Comparison of ENCODE assay signal across 35 cellular contexts in genomic region chr3:65492249-65492648, GRCh38.
A peak's percentile ranks its signal among the peaks of the same experiment; 100 is the strongest.
DNase-seq lines count a peak whose midpoint lies in the region; ATAC-seq, FAIRE-seq and TF ChIP-seq lines count a peak whose summit lies in the region.
"Had no signal": no experiment of that assay in that cellular context is flagged by ENCODE, and none has a peak within 500 bp of the region (broad histone marks: within the 10 kb centered on the region; RNA-seq: fewer than 3 reads in every experiment).

No MANE protein-coding gene starts in this region.

- no peak overlapping the region for H3K18ac ChIP-seq in mesendoderm (ENCODE audit: low read length)

- intact Hi-C loops in HepG2 (cut with micrococcal nuclease; ENCODE audit: unreplicated experiment) (no loop called here), right lobe of liver (cut with DNase I) (no loop called here), Calu3 (cut with micrococcal nuclease; ENCODE audit: unreplicated experiment) (no loop called here), K562 (cut with micrococcal nuclease) (no loop called here)

- H3K4me1 Mint-ChIP-seq in Calu3 (ENCODE audit: low read depth, unreplicated experiment), result no peaks in the 10 kb centered on the region
- H3K4me1 Mint-ChIP-seq: B cell; CD14-positive monocyte; CD4-positive, alpha-beta memory T cell; CD4-positive, CD25-positive, alpha-beta regulatory T cell; CD8-positive, alpha-beta memory T cell had no signal

- no peak for ATAC-seq in SK-N-SH treated with all-trans-retinoic acid at 6 μM for 48 hours
- ATAC-seq in HepG2, result no peak
- no peak for ATAC-seq in right lobe of liver
- no peak for ATAC-seq in K562
- ATAC-seq: A549; CD8-positive, alpha-beta T cell had no signal

- H4K5ac ChIP-seq in mesendoderm (ENCODE audit: low read length), result no peak overlapping the region

- no peaks in the 10 kb centered on the region for H3K9me3 Mint-ChIP-seq in Calu3 (ENCODE audit: low read depth, unreplicated experiment)

- FAIRE-seq in HepG2 (lab: Jason Lieb, UNC) (no peak), K562 (lab: Jason Lieb, UNC) (no peak)
- FAIRE-seq: A204.1, A549, D721Med had no signal

- H4K8ac ChIP-seq in mesendoderm (ENCODE audit: low read depth, low read length), result no peak overlapping the region

- H4K20me1 ChIP-seq in SK-N-SH (ENCODE audit: insufficient read depth) (no peaks in the 10 kb centered on the region), HepG2 (ENCODE audit: insufficient read depth, low read length) (no peaks in the 10 kb centered on the region; the same call in 1 of the 2 replicates), K562 (replicated peaks; ENCODE audit: control insufficient read depth, insufficient read depth, low read length) (no peaks in the 10 kb centered on the region)
- H4K20me1 ChIP-seq: BLaER1; BLaER1 treated with 17β-estradiol and CSF1 and Interleukin-3, amounts not matched to agents 10 nM and 100 nM had no signal

- H3K4me2 ChIP-seq in SK-N-SH (no peak overlapping the region), HepG2 (ENCODE audit: low read depth, low read length) (no peak overlapping the region), K562 (ENCODE audit: insufficient read depth, low read length) (no peak overlapping the region), mesendoderm (ENCODE audit: low read length) (no peak overlapping the region)
- H3K4me2 ChIP-seq: A549; BLaER1; BLaER1 treated with 17β-estradiol and CSF1 and Interleukin-3, amounts not matched to agents 10 nM and 100 nM had no signal

- H3K4ac ChIP-seq in mesendoderm (ENCODE audit: low read depth, low read length), result no peak overlapping the region

- H3K56ac ChIP-seq in mesendoderm (ENCODE audit: low read length), result no peak overlapping the region

- H3K9ac ChIP-seq in SK-N-SH, result no peak overlapping the region
- no peak overlapping the region for H3K9ac ChIP-seq in HepG2 (ENCODE audit: insufficient read depth, low read depth, low read length)
- H3K9ac ChIP-seq in K562 (ENCODE audit: insufficient read depth in 1 of 2, low read depth in 2 of 2, low read length in 2 of 2), result no peak overlapping the region
- H3K9ac ChIP-seq in mesendoderm (ENCODE audit: low read length), result no peak overlapping the region
- H3K9ac ChIP-seq: BLaER1; BLaER1 treated with 17β-estradiol and CSF1 and Interleukin-3, amounts not matched to agents 10 nM and 100 nM had no signal

- no peaks in the 10 kb centered on the region for H3K27me3 ChIP-seq in SK-N-SH (ENCODE audit: insufficient read depth)
- H3K27me3 ChIP-seq in HepG2 (ENCODE audit: control insufficient read depth in 1 of 2, insufficient read depth in 2 of 2, low read length in 2 of 2), result no peaks in the 10 kb centered on the region
- H3K27me3 ChIP-seq in right lobe of liver, result no peaks in the 10 kb centered on the region
- no peaks in the 10 kb centered on the region for H3K27me3 ChIP-seq in K562 (ENCODE audit: control insufficient read depth in 2 of 2, insufficient read depth in 2 of 2, low read length in 2 of 2)
- H3K27me3 ChIP-seq in mesendoderm (ENCODE audit: insufficient read depth, low read length, poor library complexity), result no peaks in the 10 kb centered on the region
- H3K27me3 ChIP-seq: BE2C; BLaER1; BLaER1 treated with 17β-estradiol and CSF1 and Interleukin-3, amounts not matched to agents 10 nM and 100 nM had no signal

- no peak overlapping the region for H3K4me3 Mint-ChIP-seq in Calu3 (ENCODE audit: low read depth, unreplicated experiment)
- H3K4me3 Mint-ChIP-seq: B cell; CD14-positive monocyte; CD4-positive, alpha-beta memory T cell; CD4-positive, alpha-beta T cell; CD4-positive, CD25-positive, alpha-beta regulatory T cell; CD8-positive, alpha-beta memory T cell; CD8-positive, alpha-beta T cell had no signal

- DNase-seq in SK-N-SH (no peak), HepG2 (ENCODE audit: low spot score) (no peak), right lobe of liver (no peak), Calu3 (no peak), K562 (ENCODE audit: extremely low read depth in 1 of 4, low spot score in 3 of 4) (no peak), DMS53 (lab: John Stamatoyannopoulos, UW) (no peak), mesendoderm (no peak)
- DNase-seq: 8988T; ACHN; AML-193; BE2C; C1 segment of cervical spinal cord; Caco-2; CD4-positive, alpha-beta memory T cell; CD4-positive, alpha-beta T cell; CD4-positive, CD25-positive, alpha-beta regulatory T cell; CD8-positive, alpha-beta memory T cell; CD8-positive, alpha-beta T cell; COR-L47; DMS 273 treated with DMSO at 0.1 percent for 48 hours; DMS153; DMS79; DMS79 treated with DMSO at 0.1 percent for 48 hours; DND-41; EL had no signal

- TF ChIP-seq POLR2A in HepG2 (IDR thresholded peaks at IDR 0.05; ENCODE audit: insufficient read depth in 1 of 2, low read depth in 2 of 2, low read length in 2 of 2), result no peak
- no peak for TF ChIP-seq POLR2A in right lobe of liver (IDR thresholded peaks at IDR 0.05)
- TF ChIP-seq POLR2A in K562 (conservative IDR thresholded peaks at IDR 0.05), result no peak

- no peaks in the 10 kb centered on the region for H3K9me1 ChIP-seq in K562 (ENCODE audit: control insufficient read depth, insufficient read depth, low read length)

- H3K36me3 ChIP-seq in SK-N-SH (replicated peaks in 1 of 2; ENCODE audit: control insufficient read depth in 1 of 2, insufficient read depth in 2 of 2, low read length in 1 of 2) (peaks cover 4 to 7% of the 10 kb centered on the region in 2 experiments), HepG2 (replicated peaks in 1 of 2; ENCODE audit: control insufficient read depth in 1 of 2, insufficient read depth in 2 of 2, low read length in 2 of 2) (no peaks in the 10 kb centered on the region), right lobe of liver (no peaks in the 10 kb centered on the region), K562 (ENCODE audit: control insufficient read depth, insufficient read depth, low read length) (peaks cover 27% of the 10 kb centered on the region; the same call in 1 of the 3 replicates), mesendoderm (ENCODE audit: control insufficient read depth, insufficient read depth, low read length) (no peaks in the 10 kb centered on the region)
- H3K36me3 ChIP-seq: BE2C had no signal

- BruUV-seq in HepG2 (replicated peaks; lab: Mats Ljungman, UMichigan), result TSS peak; percentile 25
- TSS peak; percentile 11 for BruUV-seq in Calu3 (replicated peaks; lab: Mats Ljungman, UMichigan)
- BruUV-seq in K562 (replicated peaks; lab: Mats Ljungman, UMichigan), result TSS peak; percentile 14

- no peak overlapping the region for H2BK120ac ChIP-seq in mesendoderm (ENCODE audit: low read depth, low read length)

- 92% methylated on average over 2 of the region's 2 CpGs for WGBS in SK-N-SH (ENCODE audit: low lambda C conversion rate)
- 94% methylated on average over 2 of the region's 2 CpGs for WGBS in HepG2 (ENCODE audit: low lambda C conversion rate)
- WGBS in right lobe of liver (ENCODE audit: insufficient coverage, low coverage, low lambda C conversion rate, missing lambda C conversion rate), result 85% methylated on average over 2 of the region's 2 CpGs
- 81% methylated on average over 2 of the region's 2 CpGs for WGBS in K562 (ENCODE audit: insufficient coverage, low coverage, missing lambda C conversion rate)
- no CpG with 5 or more reads among the region's 2 CpGs for WGBS in mesendoderm (ENCODE audit: extremely low coverage, insufficient coverage, low lambda C conversion rate)

- H3K27me3 Mint-ChIP-seq in Calu3 (ENCODE audit: unreplicated experiment), result no peaks in the 10 kb centered on the region
- H3K27me3 Mint-ChIP-seq: B cell; CD4-positive, alpha-beta memory T cell; CD4-positive, CD25-positive, alpha-beta regulatory T cell; CD8-positive, alpha-beta memory T cell had no signal

- H3F3A ChIP-seq in SK-N-SH (replicated peaks; ENCODE audit: insufficient read depth), result no peaks in the 10 kb centered on the region

- POLR2A ChIA-PET in SK-N-SH (lab: Yijun Ruan, JAX) (no interaction called here), HepG2 (lab: Yijun Ruan, JAX) (no interaction called here), K562 (lab: Yijun Ruan, JAX) (interaction anchor here (1.0 kb wide), 1 partner anchor 10 kb away, joined by 3 read pairs; no protein-coding TSS in a partner anchor)

- in situ Hi-C loops in HepG2 (cut with HindIII; ENCODE audit: extremely low pct_ligation_motif_present, low pct_unique_long_range_greater_than_20kb) (no loop called here), K562 (cut with MboI) (no loop called here)

- no peak overlapping the region for H2AK5ac ChIP-seq in mesendoderm (ENCODE audit: low read length)

- TF ChIP-seq EP300 in SK-N-SH (IDR thresholded peaks at IDR 0.05; ENCODE audit: borderline replicate concordance in 1 of 2, low read depth in 1 of 2, low read length in 1 of 2) (no peak), HepG2 (IDR thresholded peaks at IDR 0.05; ENCODE audit: low read depth in 2 of 2, low read length in 2 of 2) (no peak), HepG2 (CRISPR knock-in tag; IDR thresholded peaks at IDR 0.05; ENCODE audit: borderline replicate concordance) (no peak), K562 (IDR thresholded peaks at IDR 0.05; ENCODE audit: low read length) (no peak)

- no peak overlapping the region for H2BK5ac ChIP-seq in mesendoderm (ENCODE audit: low read length)

- H3K79me2 ChIP-seq in SK-N-SH (ENCODE audit: insufficient read depth), result 0 out of 2 replicates have a peak, but pooled peaks cover 6% of the 10 kb centered on the region
- no peaks in the 10 kb centered on the region for H3K79me2 ChIP-seq in HepG2 (ENCODE audit: insufficient read depth, low read length)
- H3K79me2 ChIP-seq in K562 (ENCODE audit: control insufficient read depth, insufficient read depth, low read length), result peaks cover 14% of the 10 kb centered on the region; the same call in 2 of the 3 replicates
- no peaks in the 10 kb centered on the region for H3K79me2 ChIP-seq in mesendoderm (ENCODE audit: control insufficient read depth, insufficient read depth, low read length)

- no peak overlapping the region for H3K27ac ChIP-seq in SK-N-SH (ENCODE audit: low read depth in 2 of 2, low read length in 1 of 2)
- no peak overlapping the region for H3K27ac ChIP-seq in HepG2 (ENCODE audit: extremely low read length, insufficient read depth, low read length)
- no peak overlapping the region for H3K27ac ChIP-seq in right lobe of liver
- H3K27ac ChIP-seq in K562 (ENCODE audit: extremely low read depth, low read depth, low read length), result no peak overlapping the region
- H3K27ac ChIP-seq in mesendoderm (ENCODE audit: low read depth, low read length), result no peak overlapping the region
- H3K27ac ChIP-seq: 22Rv1; A549; BLaER1; BLaER1 treated with 17β-estradiol and CSF1 and Interleukin-3, amounts not matched to agents 10 nM and 100 nM; C4-2B had no signal

- H3K27ac Mint-ChIP-seq in Calu3 (ENCODE audit: unreplicated experiment), result no peak overlapping the region
- H3K27ac Mint-ChIP-seq: B cell; CD14-positive monocyte; CD4-positive, alpha-beta memory T cell; CD4-positive, alpha-beta T cell; CD4-positive, CD25-positive, alpha-beta regulatory T cell; CD8-positive, alpha-beta memory T cell; CD8-positive, alpha-beta T cell had no signal

- H3K23ac ChIP-seq in mesendoderm (ENCODE audit: low read length), result no peak overlapping the region

- H3K4me3 ChIP-seq in SK-N-SH (ENCODE audit: low read depth in 2 of 2, low read length in 1 of 2) (no peak overlapping the region), HepG2 (replicated peaks in 1 of 3; ENCODE audit: insufficient read depth in 1 of 3, low read depth in 2 of 3, low read length in 3 of 3) (no peak overlapping the region), right lobe of liver (no peak overlapping the region), K562 (no peak overlapping the region), mesendoderm (ENCODE audit: low read length) (no peak overlapping the region)
- H3K4me3 ChIP-seq: A549; BLaER1; BLaER1 treated with 17β-estradiol and CSF1 and Interleukin-3, amounts not matched to agents 10 nM and 100 nM had no signal

- H3K4me1 ChIP-seq in SK-N-SH (ENCODE audit: control insufficient read depth in 1 of 2, insufficient read depth in 2 of 2, low read depth in 1 of 2, low read length in 1 of 2) (no peaks in the 10 kb centered on the region), HepG2 (ENCODE audit: insufficient read depth, low read length) (no peaks in the 10 kb centered on the region), right lobe of liver (no peaks in the 10 kb centered on the region), K562 (replicated peaks in 1 of 2; ENCODE audit: control insufficient read depth in 2 of 2, insufficient read depth in 2 of 2, low read length in 2 of 2) (no peaks in the 10 kb centered on the region; a peak in 1 of 5 replicates), mesendoderm (ENCODE audit: control insufficient read depth, low read depth, low read length) (no peaks in the 10 kb centered on the region)
- H3K4me1 ChIP-seq: A549, BE2C, Caco-2 had no signal

- H3K9me2 ChIP-seq in SK-N-SH, result no peaks in the 10 kb centered on the region

- peaks cover 2% of the 10 kb centered on the region for H3K79me1 ChIP-seq in mesendoderm (ENCODE audit: low read length)

- no peak overlapping the region for H2AFZ ChIP-seq in SK-N-SH (ENCODE audit: low read depth)
- H2AFZ ChIP-seq in HepG2 (ENCODE audit: low read length), result no peak overlapping the region
- no peak overlapping the region for H2AFZ ChIP-seq in K562 (ENCODE audit: low read depth, low read length)

- no peak overlapping the region for H2BK15ac ChIP-seq in mesendoderm (replicated peaks; ENCODE audit: low read depth)

- H3K9me3 ChIP-seq in SK-N-SH (no peaks in the 10 kb centered on the region), HepG2 (ENCODE audit: low read length) (no peaks in the 10 kb centered on the region), right lobe of liver (no peaks in the 10 kb centered on the region), K562 (replicated peaks; ENCODE audit: control insufficient read depth, insufficient read depth, low read depth, low read length) (no peaks in the 10 kb centered on the region)
- H3K9me3 ChIP-seq: A549, BE2C, Caco-2 had no signal

- CTCF ChIA-PET in SK-N-SH (lab: Yijun Ruan, JAX), result interaction anchor here (1.1 kb wide), 1 partner anchor 53 kb away, joined by 5 read pairs; no protein-coding TSS in a partner anchor
- CTCF ChIA-PET in HepG2 (lab: Yijun Ruan, JAX; ENCODE audit: low intra/inter-chr PET ratio, low total read pairs), result no interaction called here
- CTCF ChIA-PET in Calu3 (lab: Charles Lee), result no interaction called here
- CTCF ChIA-PET in K562 (lab: Yijun Ruan, JAX; ENCODE audit: low intra/inter-chr PET ratio), result no interaction called here

- TF ChIP-seq CTCF in SK-N-SH (IDR thresholded peaks at IDR 0.05) (no peak), HepG2 (CRISPR knock-in tag; IDR thresholded peaks at IDR 0.05) (no peak), right lobe of liver (IDR thresholded peaks at IDR 0.05) (no peak), Calu3 (IDR thresholded peaks at IDR 0.05; ENCODE audit: unreplicated experiment) (no peak), K562 (IDR thresholded peaks at IDR 0.05 in 2 of 3, conservative IDR thresholded peaks at IDR 0.05 in 1 of 3; ENCODE audit: insufficient read depth in 2 of 3, low read depth in 1 of 3, low read length in 3 of 3) (no peak)

- TF ChIP-seq RAD21 in SK-N-SH (IDR thresholded peaks at IDR 0.05; ENCODE audit: low read length), result no peak
- TF ChIP-seq RAD21 in HepG2 (CRISPR knock-in tag; IDR thresholded peaks at IDR 0.05), result no peak
- no peak for TF ChIP-seq RAD21 in K562 (CRISPR knock-in tag; conservative IDR thresholded peaks at IDR 0.05 in 1 of 2, IDR thresholded peaks at IDR 0.05 in 1 of 2)

- no peaks in the 10 kb centered on the region for H3K36me3 Mint-ChIP-seq in Calu3 (ENCODE audit: insufficient read depth, unreplicated experiment)
- H3K36me3 Mint-ChIP-seq: CD14-positive monocyte; CD4-positive, alpha-beta memory T cell; CD4-positive, CD25-positive, alpha-beta regulatory T cell; CD8-positive, alpha-beta memory T cell; CD8-positive, alpha-beta T cell had no signal
